ENCODE assay signal across 8 cellular contexts in genomic region chr11:72223615-72224586, GRCh38. TPM values are rescaled to one million over a fixed set of nuclear protein-coding genes. Genes with fewer than 3 reads are reported as not detected.
DNase-seq lines count a peak whose midpoint lies in the region; ATAC-seq and TF ChIP-seq lines count a peak whose summit lies in the region.

No MANE protein-coding gene starts in this region.

- H3K9me3 ChIP-seq in neural cell (ENCODE audit: low read length) (no peaks in the 10 kb centered on the region), transverse colon (no peaks in the 10 kb centered on the region)

- peaks cover 13% of the 10 kb centered on the region for H3K79me2 ChIP-seq in neural cell (replicated peaks; ENCODE audit: insufficient read depth, low read length)

- 0 to 1% methylated on average over 9 to 29 of the region's 85 CpGs for WGBS in transverse colon (ENCODE audit: low coverage in 1 of 2), 2 donors

- H3K27ac ChIP-seq in neural cell (ENCODE audit: low read length) (no peak overlapping the region), transverse colon (peak overlapping the region; percentile 98 to 100 (median 99))

- peak; percentile 20 for ATAC-seq in GM18858 (IDR thresholded peaks at IDR 0.05; ENCODE audit: unreplicated experiment)
- peak; percentile 50 for ATAC-seq in HG03064 (IDR thresholded peaks at IDR 0.05; ENCODE audit: low read depth, unreplicated experiment)

- H2AFZ ChIP-seq in neural cell (ENCODE audit: low read depth, low read length), result no peak overlapping the region

- H3K36me3 ChIP-seq in neural cell (ENCODE audit: insufficient read depth, low read length), result no peaks in the 10 kb centered on the region
- peaks cover 0 to 6% (median under 1%) of the 10 kb centered on the region in 4 donors for H3K36me3 ChIP-seq in transverse colon

- no peak for TF ChIP-seq CTCF in AG04449 (IDR thresholded peaks at IDR 0.05; ENCODE audit: insufficient read depth, low read length, missing control alignments)
- TF ChIP-seq CTCF in fibroblast of pulmonary artery (IDR thresholded peaks at IDR 0.05; ENCODE audit: low read length, missing control alignments), result no peak
- TF ChIP-seq CTCF in neural cell (IDR thresholded peaks at IDR 0.05; ENCODE audit: poor library complexity, severe bottlenecking), result no peak
- no peak for TF ChIP-seq CTCF in transverse colon (IDR thresholded peaks at IDR 0.05)

- peak; percentile 45 for TF ChIP-seq POLR2A in transverse colon (IDR thresholded peaks at IDR 0.05)

- intact Hi-C loops in transverse colon (cut with DNase I; ENCODE audit: low total_unique reads), result no loop called here

- no peak overlapping the region for H3K4me2 ChIP-seq in neural cell (ENCODE audit: low read length)

- no peak for TF ChIP-seq EP300 in neural cell (conservative IDR thresholded peaks at IDR 0.05; ENCODE audit: poor library complexity, severe bottlenecking)
- no peak for TF ChIP-seq EP300 in transverse colon (IDR thresholded peaks at IDR 0.05; ENCODE audit: low read depth)

- no peak for TF ChIP-seq RAD21 in neural cell (conservative IDR thresholded peaks at IDR 0.05)

- H3K9me2 ChIP-seq in neural cell (ENCODE audit: insufficient read depth, low read length), result no peaks in the 10 kb centered on the region

- POLR2A ChIA-PET in AG04449 (lab: Yijun Ruan, JAX), result interaction anchor here (0.8 to 1.7 kb wide), 4 partner anchors 12 to 79 kb away, joined by 3 to 6 read pairs (median 4); no protein-coding TSS in a partner anchor

- in situ Hi-C loops in transverse colon (cut with MboI; ENCODE audit: low pct_ligation_motif_present in 1 of 4, low pct_unique_long_range_greater_than_20kb in 1 of 4, low sequenced_read_pairs in 3 of 4), result no loop called here

- peak overlapping the region; percentile 36 for H3K9ac ChIP-seq in neural cell (ENCODE audit: low read length)

- CTCF ChIA-PET in AG04449 (lab: Yijun Ruan, JAX), result interaction anchor here (0.9 to 8.0 kb wide), 18 partner anchors 10 to 219 kb away, joined by 3 to 76 read pairs (median 4); partner anchors contain the start of gene CLPB

- no peak for DNase-seq in AG04449 (ENCODE audit: low read depth, low spot score)
- DNase-seq in NOMO-1 treated with DMSO at 0.1 percent for 48 hours (lab: John Stamatoyannopoulos, UW; ENCODE audit: unreplicated experiment), result peak; percentile 47
- DNase-seq in activated T-helper 1 cell treated with Interleukin-2 at 50 U/mL for 16 hours (ENCODE audit: low read depth), result peak; percentile 41
- peak; percentile 65 for DNase-seq in fibroblast of pulmonary artery (ENCODE audit: low read depth)
- DNase-seq in transverse colon, result peak; percentile 85

- H3F3A ChIP-seq in neural cell (ENCODE audit: insufficient read depth, low read length, poor library complexity, severe bottlenecking), result no peaks in the 10 kb centered on the region

- no peaks in the 10 kb centered on the region for H4K20me1 ChIP-seq in neural cell (ENCODE audit: insufficient read depth)

- H3K4me1 ChIP-seq in transverse colon, result peaks cover 5 to 27% (median 22%) of the 10 kb centered on the region in 4 donors

- H3K27me3 ChIP-seq in neural cell (ENCODE audit: insufficient read depth, low read depth, low read length) (peaks cover 34% of the 10 kb centered on the region), transverse colon (no peaks in the 10 kb centered on the region)

- H3K4me3 ChIP-seq in AG04449 (ENCODE audit: low read depth, low read length) (peak overlapping the region; percentile 91), fibroblast of pulmonary artery (replicated peaks; ENCODE audit: low read depth, low read length) (peak overlapping the region; percentile 96), neural cell (ENCODE audit: low read length) (peak overlapping the region; percentile 70), transverse colon (peak overlapping the region; percentile 86 to 95 (median 88))

TF ChIP-seq in neural cell, 6 proteins besides CTCF, POLR2A, EP300 and RAD21:
- TF ChIP-seq MXI1 (conservative IDR thresholded peaks at IDR 0.05; ENCODE audit: poor library complexity, severe bottlenecking), result no peak
- no peak for TF ChIP-seq REST (IDR thresholded peaks at IDR 0.05; ENCODE audit: borderline replicate concordance)
- no peak for TF ChIP-seq EZH2 (IDR thresholded peaks at IDR 0.05; ENCODE audit: borderline replicate concordance, insufficient read depth, low read length, poor library complexity, severe bottlenecking)
- no peak for TF ChIP-seq POLR2AphosphoS5 (IDR thresholded peaks at IDR 0.05)
- TF ChIP-seq TAF1 (IDR thresholded peaks at IDR 0.05; ENCODE audit: low read depth), result no peak
- no peak for TF ChIP-seq SMC3 (conservative IDR thresholded peaks at IDR 0.05; ENCODE audit: poor library complexity)

RNA-seq across cellular contexts. Expression of gene INPPL1, which starts 0.7 kb away (rescaled TPM):
- 1.5 and 2.0 TPM in 2 replicates for polyA plus RNA-seq in neural cell
- 0.93 and 1.5 TPM in 2 replicates for polyA minus RNA-seq in neural cell
- total RNA-seq in transverse colon, result 100 to 1,000 TPM in 2 of 4 donors, 10 to 100 TPM in 2; 92.8 to 388 (median 157) TPM

RNA-seq across cellular contexts. Expression of gene FOLR2, which starts 7.3 kb away (rescaled TPM):
- polyA plus RNA-seq in neural cell, result not detected in 2 replicates
- not detected in 2 replicates for polyA minus RNA-seq in neural cell
- total RNA-seq in transverse colon, result 10 to 100 TPM in 1 of 4 donors, 1 to 10 TPM in 2, not detected in 1; 6.4 to 16.1 (median 8.6) TPM

RNA-seq across cellular contexts. Expression of gene PHOX2A, which starts 20.1 kb away (rescaled TPM):
- not detected in 2 replicates for polyA plus RNA-seq in neural cell
- not detected in 2 replicates for polyA minus RNA-seq in neural cell
- total RNA-seq in transverse colon, result 1 to 10 TPM in 1 of 4 donors, under 1 TPM in 3; 0.41 to 2.6 (median 0.70) TPM

RNA-seq across cellular contexts. Expression of gene FOLR1, which starts 32.0 kb away (rescaled TPM):
- not detected in 2 replicates for polyA plus RNA-seq in neural cell
- not detected in 2 replicates for polyA minus RNA-seq in neural cell
- total RNA-seq in transverse colon, result not detected
